1 cellular context compared by ENCODE assay signal in genomic region chr16:29748077-29748759, GRCh38.
TF ChIP-seq lines count a peak whose summit lies in the region.

No MANE protein-coding gene starts in this region.

TF ChIP-seq in K562, 482 proteins besides CTCF, POLR2A, EP300 and RAD21:
- TF ChIP-seq ATF2 (CRISPR knock-in tag; IDR thresholded peaks at IDR 0.05) (no peak), E2F1 (CRISPR knock-in tag; IDR thresholded peaks at IDR 0.05) (no peak), FOXK1 (CRISPR knock-in tag; IDR thresholded peaks at IDR 0.05; ENCODE audit: borderline replicate concordance) (no peak), DIDO1 (tag; IDR thresholded peaks at IDR 0.05; ENCODE audit: low read depth) (no peak), ARNT (IDR thresholded peaks at IDR 0.05) (no peak), EGR1 (conservative IDR thresholded peaks at IDR 0.05) (no peak), ZNF316 (IDR thresholded peaks at IDR 0.05) (no peak), HLTF (IDR thresholded peaks at IDR 0.05) (0 out of 2 replicates have a peak, but pooled peaks have one; percentile 42), ZBTB33 (CRISPR knock-in tag; IDR thresholded peaks at IDR 0.05) (peak; percentile 74; the same call in 1 of the 2 replicates)
